Comparison of ENCODE assay signal across 1 cellular context in genomic region chr1:14535619-14536355, GRCh38.
TF ChIP-seq lines count a peak whose summit lies in the region.

No MANE protein-coding gene starts in this region.

TF ChIP-seq in HepG2, 621 proteins besides CTCF, POLR2A, EP300 and RAD21 (continued from another document and continues in another):
- TF ChIP-seq ARID3A (IDR thresholded peaks at IDR 0.05; ENCODE audit: low read depth, low read length), result no peak
- TF ChIP-seq SP1 (IDR thresholded peaks at IDR 0.05), result no peak
- no peak for TF ChIP-seq SP1 (CRISPR knock-in tag; IDR thresholded peaks at IDR 0.05)
- TF ChIP-seq PAF1 (CRISPR knock-in tag; IDR thresholded peaks at IDR 0.05), result no peak
- no peak for TF ChIP-seq ZNF207 (IDR thresholded peaks at IDR 0.05; ENCODE audit: borderline replicate concordance)
- TF ChIP-seq ZSCAN22 (CRISPR knock-in tag; IDR thresholded peaks at IDR 0.05), result no peak
- no peak for TF ChIP-seq ZNF281 (CRISPR knock-in tag; IDR thresholded peaks at IDR 0.05; ENCODE audit: borderline replicate concordance)
- no peak for TF ChIP-seq ZBTB1 (CRISPR knock-in tag; IDR thresholded peaks at IDR 0.05; ENCODE audit: borderline replicate concordance)
- TF ChIP-seq SOX13 (IDR thresholded peaks at IDR 0.05), result no peak
- TF ChIP-seq SOX13 (CRISPR knock-in tag; conservative IDR thresholded peaks at IDR 0.05 in 1 of 2, IDR thresholded peaks at IDR 0.05 in 1 of 2), result peak in 1 of 2 experiments; percentile 44; a peak in 1 of 4 replicates
- no peak for TF ChIP-seq ZSCAN31 (CRISPR knock-in tag; IDR thresholded peaks at IDR 0.05; ENCODE audit: low read depth)
- TF ChIP-seq TFDP2 (CRISPR knock-in tag; IDR thresholded peaks at IDR 0.05), result no peak
- peak; percentile 67 for TF ChIP-seq HNF4G (IDR thresholded peaks at IDR 0.05; ENCODE audit: borderline replicate concordance, low read depth, low read length)
- TF ChIP-seq HNF4G (CRISPR knock-in tag; IDR thresholded peaks at IDR 0.05; ENCODE audit: borderline replicate concordance, low read depth), result peak; percentile 52; the same call in 1 of the 2 replicates
- TF ChIP-seq ZNF441 (CRISPR knock-in tag; IDR thresholded peaks at IDR 0.05; ENCODE audit: borderline replicate concordance), result no peak
- no peak for TF ChIP-seq SETDB1 (CRISPR knock-in tag; IDR thresholded peaks at IDR 0.05; ENCODE audit: borderline replicate concordance)
- TF ChIP-seq MIXL1 (CRISPR knock-in tag; IDR thresholded peaks at IDR 0.05), result peak; percentile 93
- no peak for TF ChIP-seq HOXA3 (CRISPR knock-in tag; IDR thresholded peaks at IDR 0.05)
- no peak for TF ChIP-seq ZNF557 (CRISPR knock-in tag; IDR thresholded peaks at IDR 0.05)
- no peak for TF ChIP-seq KLF9 (CRISPR knock-in tag; IDR thresholded peaks at IDR 0.05; ENCODE audit: low read depth)
- TF ChIP-seq ZNF30 (CRISPR knock-in tag; IDR thresholded peaks at IDR 0.05), result no peak
- no peak for TF ChIP-seq KDM2A (CRISPR knock-in tag; IDR thresholded peaks at IDR 0.05; ENCODE audit: borderline replicate concordance, low read depth)
- no peak for TF ChIP-seq PCBP1 (IDR thresholded peaks at IDR 0.05; ENCODE audit: borderline replicate concordance, low read depth, low read length)
- no peak for TF ChIP-seq ZNF160 (CRISPR knock-in tag; IDR thresholded peaks at IDR 0.05)
- 0 out of 2 replicates have a peak, but pooled peaks have one; percentile 16 for TF ChIP-seq FOXA1 (IDR thresholded peaks at IDR 0.05)
- peak; percentile 82 for TF ChIP-seq FOXA1 (CRISPR knock-in tag; IDR thresholded peaks at IDR 0.05)
- TF ChIP-seq SAP130 (CRISPR knock-in tag; IDR thresholded peaks at IDR 0.05; ENCODE audit: low read depth), result peak; percentile 35; the same call in 1 of the 2 replicates
- TF ChIP-seq ZNF788 (CRISPR knock-in tag; IDR thresholded peaks at IDR 0.05; ENCODE audit: borderline replicate concordance), result no peak; the same call in 1 of the 2 replicates
- no peak for TF ChIP-seq ZBTB3 (CRISPR knock-in tag; IDR thresholded peaks at IDR 0.05; ENCODE audit: borderline replicate concordance, low read depth)
- TF ChIP-seq ZBTB4 (CRISPR knock-in tag; IDR thresholded peaks at IDR 0.05; ENCODE audit: borderline replicate concordance), result no peak
- no peak for TF ChIP-seq ZBTB37 (CRISPR knock-in tag; IDR thresholded peaks at IDR 0.05)
- TF ChIP-seq SMC3 (IDR thresholded peaks at IDR 0.05; ENCODE audit: low read length), result no peak
- TF ChIP-seq TCF7L2 (IDR thresholded peaks at IDR 0.05; ENCODE audit: low read depth, low read length), result no peak
- TF ChIP-seq ZNF446 (CRISPR knock-in tag; IDR thresholded peaks at IDR 0.05), result no peak
- TF ChIP-seq CHD4 (IDR thresholded peaks at IDR 0.05; ENCODE audit: borderline replicate concordance, low read length), result no peak
- no peak for TF ChIP-seq MAFK (conservative IDR thresholded peaks at IDR 0.05 in 1 of 2, IDR thresholded peaks at IDR 0.05 in 1 of 2; ENCODE audit: low read length in 2 of 2)
- TF ChIP-seq NCOA5 (CRISPR knock-in tag; IDR thresholded peaks at IDR 0.05), result no peak
- TF ChIP-seq HNF4A (CRISPR knock-in tag; IDR thresholded peaks at IDR 0.05), result peak; percentile 90
- no peak for TF ChIP-seq ZBTB49 (CRISPR knock-in tag; IDR thresholded peaks at IDR 0.05; ENCODE audit: borderline replicate concordance)
- no peak for TF ChIP-seq ZNF362 (CRISPR knock-in tag; IDR thresholded peaks at IDR 0.05; ENCODE audit: borderline replicate concordance)
- TF ChIP-seq ZFP91 (CRISPR knock-in tag; IDR thresholded peaks at IDR 0.05; ENCODE audit: borderline replicate concordance), result no peak
- no peak for TF ChIP-seq ZFP62 (CRISPR knock-in tag; IDR thresholded peaks at IDR 0.05)
- no peak for TF ChIP-seq THRA (CRISPR knock-in tag; IDR thresholded peaks at IDR 0.05; ENCODE audit: borderline replicate concordance)
- TF ChIP-seq ZBTB26 (CRISPR knock-in tag; IDR thresholded peaks at IDR 0.05; ENCODE audit: borderline replicate concordance), result no peak
- no peak for TF ChIP-seq ZNF552 (CRISPR knock-in tag; IDR thresholded peaks at IDR 0.05; ENCODE audit: borderline replicate concordance)
- peak; percentile 86; the same call in 1 of the 2 replicates for TF ChIP-seq EHMT2 (IDR thresholded peaks at IDR 0.05; ENCODE audit: borderline replicate concordance, low read depth, low read length)
- TF ChIP-seq TAF15 (IDR thresholded peaks at IDR 0.05; ENCODE audit: low read depth, low read length, poor library complexity, severe bottlenecking), result no peak
- TF ChIP-seq ZMAT3 (CRISPR knock-in tag; conservative IDR thresholded peaks at IDR 0.05), result no peak
- TF ChIP-seq ZC3H4 (CRISPR knock-in tag; IDR thresholded peaks at IDR 0.05; ENCODE audit: borderline replicate concordance), result no peak
